26 cellular contexts compared by ENCODE assay signal in genomic region chr10:126126856-126127255, GRCh38.
"Had no signal": no experiment of that assay in that cellular context is flagged by ENCODE, and none has a peak within 500 bp of the region (broad histone marks: within the 10 kb centered on the region; RNA-seq: fewer than 3 reads in every experiment).

No MANE protein-coding gene starts in this region.

- H3K27ac Mint-ChIP-seq: natural killer cell; stimulated activated effector memory CD8-positive, alpha-beta T cell treated with anti-CD3 and anti-CD28 coated beads, Interleukin-12 subunit alpha, Interleukin-12 subunit beta, amount 100 ng/mL, for 72 hours; stimulated activated naive CD8-positive, alpha-beta T cell treated with anti-CD3 and anti-CD28 coated beads, Interleukin-15, Interleukin-2, amounts not matched to agents 100 ng/mL and 50 ng/mL, for 24 hours had no signal

- DNase-seq: central memory CD4-positive, alpha-beta T cell; dermis blood vessel endothelial cell; effector memory CD8-positive, alpha-beta T cell; erythroblast; esophagus squamous epithelium; foreskin melanocyte; glutamatergic neuron; heart right ventricle; hippocampal formation; kidney glomerular epithelial cell; left colon; left ventricle myocardium inferior; lower lobe of right lung; natural killer cell; nucleus accumbens; right cardiac atrium; stimulated activated CD4-positive, alpha-beta T cell treated with anti-CD3 and anti-CD28 coated beads, Interleukin-2, amount 100 ng/mL, for 24 hours; stimulated activated CD4-positive, alpha-beta T cell treated with anti-CD3 and anti-CD28 coated beads, Interleukin-4, amount 100 ng/mL, for 24 hours; transverse colon; upper lobe of right lung; uterus had no signal

- H3K9me3 ChIP-seq: esophagus squamous epithelium, heart right ventricle, left ventricle myocardium inferior, lower lobe of right lung, prostate gland, thoracic aorta, transverse colon, upper lobe of right lung, uterus had no signal

- H3K36me3 ChIP-seq: esophagus squamous epithelium, heart right ventricle, left ventricle myocardium inferior, lower lobe of right lung, prostate gland, thoracic aorta, transverse colon, upper lobe of right lung, uterus had no signal

- H3K27me3 Mint-ChIP-seq: effector memory CD8-positive, alpha-beta T cell had no signal

- H3K4me1 ChIP-seq: esophagus squamous epithelium, lower lobe of right lung, prostate gland, transverse colon, upper lobe of right lung, uterus had no signal

- ATAC-seq: effector memory CD8-positive, alpha-beta T cell; heart right ventricle; left colon; lower lobe of right lung; natural killer cell; right cardiac atrium; stimulated activated effector memory CD8-positive, alpha-beta T cell treated with anti-CD3 and anti-CD28 coated beads, Interleukin-12 subunit alpha, Interleukin-12 subunit beta, amount 100 ng/mL, for 72 hours; upper lobe of right lung had no signal

- H3K9me3 Mint-ChIP-seq: natural killer cell; stimulated activated effector memory CD8-positive, alpha-beta T cell treated with anti-CD3 and anti-CD28 coated beads, Interleukin-12 subunit alpha, Interleukin-12 subunit beta, amount 100 ng/mL, for 72 hours; stimulated activated naive CD8-positive, alpha-beta T cell treated with anti-CD3 and anti-CD28 coated beads, Interleukin-15, Interleukin-2, amounts not matched to agents 100 ng/mL and 50 ng/mL, for 24 hours had no signal

- H3K4me3 Mint-ChIP-seq: effector memory CD8-positive, alpha-beta T cell; natural killer cell; stimulated activated effector memory CD8-positive, alpha-beta T cell treated with anti-CD3 and anti-CD28 coated beads, Interleukin-12 subunit alpha, Interleukin-12 subunit beta, amount 100 ng/mL, for 72 hours; stimulated activated naive CD8-positive, alpha-beta T cell treated with anti-CD3 and anti-CD28 coated beads, Interleukin-15, Interleukin-2, amounts not matched to agents 100 ng/mL and 50 ng/mL, for 24 hours had no signal

- H3K27me3 ChIP-seq: esophagus squamous epithelium, heart right ventricle, transverse colon, upper lobe of right lung, uterus had no signal

- H3K36me3 Mint-ChIP-seq: natural killer cell had no signal

- H3K27ac ChIP-seq: esophagus squamous epithelium, heart right ventricle, left ventricle myocardium inferior, lower lobe of right lung, prostate gland, thoracic aorta, transverse colon, upper lobe of right lung, uterus had no signal

- H3K4me2 ChIP-seq: smooth muscle cell had no signal

- H3K4me1 Mint-ChIP-seq: natural killer cell had no signal

- H3K4me3 ChIP-seq: esophagus squamous epithelium, heart right ventricle, left ventricle myocardium inferior, lower lobe of right lung, prostate gland, smooth muscle cell, thoracic aorta, transverse colon, upper lobe of right lung, uterus had no signal
